In the genomic region with DNA sequence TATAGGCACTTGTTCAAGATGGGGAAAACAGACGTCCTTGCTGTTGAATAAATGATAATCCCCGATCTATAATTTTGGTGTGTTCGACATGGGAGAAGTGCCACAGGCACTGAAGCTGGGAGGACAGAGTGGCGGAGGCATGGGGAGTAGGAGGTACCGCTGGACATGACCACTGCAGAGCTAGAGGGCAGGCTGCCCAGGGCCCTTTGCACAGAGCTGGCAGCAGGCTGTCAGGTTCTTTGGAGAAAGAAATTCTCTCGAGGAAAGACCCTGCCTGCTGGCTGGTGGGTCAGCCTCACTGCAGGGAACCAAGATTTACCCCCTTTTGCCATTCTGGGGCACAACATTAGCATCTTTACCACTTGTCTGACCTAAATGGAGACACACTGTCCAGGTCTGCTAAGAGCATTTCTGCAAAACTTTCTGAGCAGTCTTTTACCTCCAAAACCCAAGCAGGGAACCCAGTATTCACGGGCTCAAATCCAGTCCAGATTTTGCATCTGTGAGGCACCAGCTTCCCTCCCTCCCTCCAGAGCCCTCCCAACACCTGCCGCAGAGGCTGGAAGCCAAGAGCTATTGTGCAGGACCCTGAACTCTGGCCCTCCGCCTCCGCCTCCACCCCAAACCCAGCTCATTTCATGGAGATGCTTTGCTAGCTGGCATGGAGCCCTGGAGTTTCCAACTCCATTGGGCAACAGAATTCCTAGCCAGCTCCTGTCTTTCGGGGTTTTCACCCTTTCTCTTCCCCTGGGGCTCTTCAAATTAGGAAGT, we compare ENCODE assay signal across 10 cellular contexts.
DNase-seq lines count a peak whose midpoint lies in the region; ATAC-seq and TF ChIP-seq lines count a peak whose summit lies in the region.
"Had no signal": no experiment of that assay in that cellular context is flagged by ENCODE, and none has a peak within 500 bp of the region (broad histone marks: within the 10 kb centered on the region; RNA-seq: fewer than 3 reads in every experiment).

No MANE protein-coding gene starts in this region.

- DNase-seq in COLO668 (lab: John Stamatoyannopoulos, UW; ENCODE audit: unreplicated experiment), result peak; percentile 89
- peak; percentile 85 for DNase-seq in NCI-H2107 (lab: John Stamatoyannopoulos, UW)
- peak; percentile 22 for DNase-seq in astrocyte of the spinal cord (ENCODE audit: low read depth, low spot score)
- peak; percentile 51 to 82 for DNase-seq in lung microvascular endothelial cell (ENCODE audit: low read depth in 2 of 2)
- DNase-seq in HT-29 (ENCODE audit: low spot score), result no peak
- DNase-seq: activated effector memory CD4-positive, alpha-beta T cell treated with Interleukin-2 at 50 U/mL for 16 hours; KG1 had no signal

- no peak for ATAC-seq in HG02981 (IDR thresholded peaks at IDR 0.05; ENCODE audit: unreplicated experiment)
- ATAC-seq in HG03520 (IDR thresholded peaks at IDR 0.05; ENCODE audit: unreplicated experiment), result no peak
- no peak for ATAC-seq in GM19395 (IDR thresholded peaks at IDR 0.05; ENCODE audit: unreplicated experiment)

- no peak for TF ChIP-seq CTCF in astrocyte of the spinal cord (IDR thresholded peaks at IDR 0.05; ENCODE audit: low read depth, low read length)

- no peak overlapping the region for H3K4me3 ChIP-seq in astrocyte of the spinal cord (ENCODE audit: low read depth, low read length)

- in situ Hi-C loops in astrocyte of the spinal cord (cut with HindIII; ENCODE audit: low sequenced_read_pairs), result no loop called here
